8 cellular contexts compared by ENCODE assay signal in genomic region chr5:108748010-108748353, GRCh38. TPM values are rescaled to one million over a fixed set of nuclear protein-coding genes. Genes with fewer than 3 reads are reported as not detected.
DNase-seq lines count a peak whose midpoint lies in the region; ATAC-seq and TF ChIP-seq lines count a peak whose summit lies in the region.

No MANE protein-coding gene starts in this region.

- peak overlapping the region; percentile 77 for H3K4me3 ChIP-seq in HFF-Myc (replicated peaks; ENCODE audit: low read depth, low read length)
- peak overlapping the region; percentile 59 for H3K4me3 ChIP-seq in right cardiac atrium (ENCODE audit: low read length)
- peak overlapping the region; percentile 69 to 94 (median 89) for H3K4me3 ChIP-seq in skin epidermis

- intact Hi-C loops in right cardiac atrium (cut with DNase I) = no loop called here

- peak; percentile 3 for DNase-seq in HFF-Myc (ENCODE audit: extremely low read depth, low read depth)
- DNase-seq in activated CD4-positive, alpha-beta memory T cell treated with anti-CD3 and anti-CD28 coated beads, Interleukin-2, amount 10 ng/mL, durations not matched to agents 7 days and 5 days = no peak
- DNase-seq in right cardiac atrium = no peak
- no peak for DNase-seq in NCI-H2171 treated with DMSO at 0.1 percent for 48 hours (lab: John Stamatoyannopoulos, UW)
- no peak for DNase-seq in DMS114 treated with DMSO at 0.1 percent for 48 hours (lab: John Stamatoyannopoulos, UW; ENCODE audit: unreplicated experiment)
- DNase-seq in activated CD4-positive, CD25-positive, alpha-beta regulatory T cell (lab: John Stamatoyannopoulos, UW) = no peak

- peak overlapping the region; percentile 85 for H3K4me3 Mint-ChIP-seq in activated CD4-positive, alpha-beta memory T cell treated with anti-CD3 and anti-CD28 coated beads, Interleukin-2, amount 10 ng/mL, durations not matched to agents 7 days and 5 days

- POLR2A ChIA-PET in activated CD4-positive, alpha-beta memory T cell treated with anti-CD3 and anti-CD28 coated beads, Interleukin-2, amount 10 ng/mL, durations not matched to agents 7 days and 5 days (lab: Charles Lee) = interaction anchor here (0.7 to 3.8 kb wide), 5 partner anchors 13 to 366 kb away, joined by 3 to 22 read pairs (median 3); partner anchors contain the start of gene FBXL17

- no peaks in the 10 kb centered on the region for H3K4me1 ChIP-seq in right cardiac atrium (ENCODE audit: control insufficient read depth, insufficient read depth, low read length)

- H3K27me3 Mint-ChIP-seq in activated CD4-positive, alpha-beta memory T cell treated with anti-CD3 and anti-CD28 coated beads, Interleukin-2, amount 10 ng/mL, durations not matched to agents 7 days and 5 days = peaks cover 12% of the 10 kb centered on the region

- no peak for TF ChIP-seq CTCF in HFF-Myc (IDR thresholded peaks at IDR 0.05; ENCODE audit: low read depth, low read length, missing control alignments)

- peaks cover 17% of the 10 kb centered on the region for H3K4me1 Mint-ChIP-seq in activated CD4-positive, alpha-beta memory T cell treated with anti-CD3 and anti-CD28 coated beads, Interleukin-2, amount 10 ng/mL, durations not matched to agents 7 days and 5 days

- H3K36me3 Mint-ChIP-seq in activated CD4-positive, alpha-beta memory T cell treated with anti-CD3 and anti-CD28 coated beads, Interleukin-2, amount 10 ng/mL, durations not matched to agents 7 days and 5 days (ENCODE audit: low read depth) = no peaks in the 10 kb centered on the region

- peak overlapping the region; percentile 78 for H3K27ac Mint-ChIP-seq in activated CD4-positive, alpha-beta memory T cell treated with anti-CD3 and anti-CD28 coated beads, Interleukin-2, amount 10 ng/mL, durations not matched to agents 7 days and 5 days

- H3K9me3 ChIP-seq in right cardiac atrium (ENCODE audit: control insufficient read depth, low read length) = no peaks in the 10 kb centered on the region

- peak overlapping the region; percentile 93 for H3K27ac ChIP-seq in right cardiac atrium (ENCODE audit: low read length)
- H3K27ac ChIP-seq in skin epidermis = peak overlapping the region; percentile 81 to 99 (median 98)

- CTCF ChIA-PET in activated CD4-positive, alpha-beta memory T cell treated with anti-CD3 and anti-CD28 coated beads, Interleukin-2, amount 10 ng/mL, durations not matched to agents 7 days and 5 days (lab: Charles Lee) = no interaction called here

- no peaks in the 10 kb centered on the region for H3K27me3 ChIP-seq in right cardiac atrium (ENCODE audit: control insufficient read depth, insufficient read depth)

- H3K9me3 Mint-ChIP-seq in activated CD4-positive, alpha-beta memory T cell treated with anti-CD3 and anti-CD28 coated beads, Interleukin-2, amount 10 ng/mL, durations not matched to agents 7 days and 5 days = no peaks in the 10 kb centered on the region

- under 1% methylated on average over 10 of the region's 10 CpGs for WGBS in right cardiac atrium

- ATAC-seq in right cardiac atrium = no peak
- ATAC-seq in HG03521 (IDR thresholded peaks at IDR 0.05; ENCODE audit: unreplicated experiment) = no peak

RNA-seq across cellular contexts. Expression of gene FER, which starts 0.3 kb away (rescaled TPM):
- total RNA-seq in activated CD4-positive, alpha-beta memory T cell treated with anti-CD3 and anti-CD28 coated beads, Interleukin-2, amount 10 ng/mL, durations not matched to agents 7 days and 5 days = 1 to 10 TPM; 6.0 to 7.8 TPM
- total RNA-seq in right cardiac atrium = 10 to 100 TPM; 17.6 to 29.4 (median 19.4) TPM
- polyA plus RNA-seq in right cardiac atrium = 1.7 TPM
